21 cellular contexts compared by ENCODE assay signal in genomic region chr21:45622416-45623097, GRCh38. TPM values are rescaled to one million over a fixed set of nuclear protein-coding genes. Genes with fewer than 3 reads are reported as not detected.
A peak's percentile ranks its signal among the peaks of the same experiment; 100 is the strongest.
DNase-seq lines count a peak whose midpoint lies in the region; ATAC-seq, FAIRE-seq and TF ChIP-seq lines count a peak whose summit lies in the region.
"Had no signal": no experiment of that assay in that cellular context is flagged by ENCODE, and none has a peak within 500 bp of the region (broad histone marks: within the 10 kb centered on the region; RNA-seq: fewer than 3 reads in every experiment).

No MANE protein-coding gene starts in this region.

- POLR2A ChIA-PET in HepG2 (lab: Yijun Ruan, JAX) = no interaction called here

- H3K9me3 ChIP-seq in endodermal cell (ENCODE audit: control insufficient read depth, low read length) = no peaks in the 10 kb centered on the region
- H3K9me3 ChIP-seq in sigmoid colon = no peaks in the 10 kb centered on the region
- H3K9me3 ChIP-seq in HepG2 (ENCODE audit: low read length) = no peaks in the 10 kb centered on the region

- no peak overlapping the region for H3K4me3 Mint-ChIP-seq in activated CD8-positive, alpha-beta memory T cell treated with anti-CD3 and anti-CD28 coated beads, Interleukin-2, amount 10 ng/mL, durations not matched to agents 7 days and 5 days
- no peak overlapping the region for H3K4me3 Mint-ChIP-seq in endodermal cell
- H3K4me3 Mint-ChIP-seq: CD8-positive, alpha-beta T cell had no signal

- no peaks in the 10 kb centered on the region for H3K4me1 Mint-ChIP-seq in activated CD8-positive, alpha-beta memory T cell treated with anti-CD3 and anti-CD28 coated beads, Interleukin-2, amount 10 ng/mL, durations not matched to agents 7 days and 5 days
- H3K4me1 Mint-ChIP-seq in endodermal cell = no peaks in the 10 kb centered on the region

- no peaks in the 10 kb centered on the region for H3K36me3 Mint-ChIP-seq in activated CD8-positive, alpha-beta memory T cell treated with anti-CD3 and anti-CD28 coated beads, Interleukin-2, amount 10 ng/mL, durations not matched to agents 7 days and 5 days
- no peaks in the 10 kb centered on the region for H3K36me3 Mint-ChIP-seq in endodermal cell (ENCODE audit: low read depth)
- H3K36me3 Mint-ChIP-seq: CD8-positive, alpha-beta T cell had no signal

- no peaks in the 10 kb centered on the region for H3K9me3 Mint-ChIP-seq in activated CD8-positive, alpha-beta memory T cell treated with anti-CD3 and anti-CD28 coated beads, Interleukin-2, amount 10 ng/mL, durations not matched to agents 7 days and 5 days (ENCODE audit: low read depth)
- H3K9me3 Mint-ChIP-seq in endodermal cell = no peaks in the 10 kb centered on the region
- H3K9me3 Mint-ChIP-seq: CD8-positive, alpha-beta T cell had no signal

- no peak overlapping the region for H3K27ac ChIP-seq in endodermal cell (ENCODE audit: low read depth, low read length)
- no peak overlapping the region for H3K27ac ChIP-seq in sigmoid colon
- H3K27ac ChIP-seq in HepG2 (ENCODE audit: extremely low read length, insufficient read depth, low read length) = no peak overlapping the region

- TF ChIP-seq POLR2A in sigmoid colon (IDR thresholded peaks at IDR 0.05) (no peak), HepG2 (IDR thresholded peaks at IDR 0.05; ENCODE audit: insufficient read depth in 1 of 2, low read depth in 2 of 2, low read length in 2 of 2) (no peak)

- no peak overlapping the region for H3K4me2 ChIP-seq in HepG2 (ENCODE audit: low read depth, low read length)

- H3K79me2 ChIP-seq in HepG2 (ENCODE audit: insufficient read depth, low read length) = no peaks in the 10 kb centered on the region

- no peak overlapping the region for H3K9ac ChIP-seq in endodermal cell (ENCODE audit: extremely low read depth, low read length, poor library complexity, severe bottlenecking)
- H3K9ac ChIP-seq in HepG2 (ENCODE audit: insufficient read depth, low read depth, low read length) = no peak overlapping the region

- TF ChIP-seq RAD21 in HepG2 (CRISPR knock-in tag; IDR thresholded peaks at IDR 0.05) = no peak

- in situ Hi-C loops in GM13976 (cut with MboI; ENCODE audit: low sequenced_read_pairs, unreplicated experiment) (no loop called here), HepG2 (cut with HindIII; ENCODE audit: extremely low pct_ligation_motif_present, low pct_unique_long_range_greater_than_20kb) (no loop called here)

- BruUV-seq in HepG2 (replicated peaks; lab: Mats Ljungman, UMichigan) = no TSS peak

- peaks cover 37% of the 10 kb centered on the region for H3K27me3 Mint-ChIP-seq in activated CD8-positive, alpha-beta memory T cell treated with anti-CD3 and anti-CD28 coated beads, Interleukin-2, amount 10 ng/mL, durations not matched to agents 7 days and 5 days
- peaks cover 4% of the 10 kb centered on the region for H3K27me3 Mint-ChIP-seq in endodermal cell (ENCODE audit: insufficient read depth)

- TF ChIP-seq CTCF in GM13976 (IDR thresholded peaks at IDR 0.05; ENCODE audit: borderline replicate concordance, control extremely low read depth, extremely low read depth, insufficient read depth, missing control alignments) (no peak), endodermal cell (conservative IDR thresholded peaks at IDR 0.05) (no peak), sigmoid colon (IDR thresholded peaks at IDR 0.05) (no peak), HepG2 (CRISPR knock-in tag; IDR thresholded peaks at IDR 0.05) (no peak)

- peak; percentile 37 for DNase-seq in activated CD8-positive, alpha-beta memory T cell treated with anti-CD3 and anti-CD28 coated beads for 24 hours
- DNase-seq in activated CD8-positive, alpha-beta memory T cell treated with anti-CD3 and anti-CD28 coated beads, Interleukin-2, amount 10 ng/mL, durations not matched to agents 7 days and 5 days = no peak
- DNase-seq in GM13976 (ENCODE audit: low spot score) (peak; percentile 23), endodermal cell (peak; percentile 22), sigmoid colon (peak; percentile 47), HepG2 (ENCODE audit: low spot score) (no peak), cerebellum (ENCODE audit: low spot score) (no peak)
- DNase-seq: GF-D8, NCI-H1105 treated with DMSO at 0.1 percent for 48 hours, NCI-H1694 treated with DMSO at 0.1 percent for 48 hours, NCI-H2107, NCI-H2227 treated with DMSO at 0.1 percent for 48 hours, NCI-H524, Right ventricle myocardium superior had no signal

- H3K27ac Mint-ChIP-seq in activated CD8-positive, alpha-beta memory T cell treated with anti-CD3 and anti-CD28 coated beads, Interleukin-2, amount 10 ng/mL, durations not matched to agents 7 days and 5 days = no peak overlapping the region
- H3K27ac Mint-ChIP-seq in endodermal cell = no peak overlapping the region
- H3K27ac Mint-ChIP-seq: CD8-positive, alpha-beta T cell had no signal

- no peak for FAIRE-seq in HepG2 (lab: Jason Lieb, UNC)
- FAIRE-seq: D721Med, GM12891, H1 had no signal

- TF ChIP-seq EP300 in sigmoid colon (IDR thresholded peaks at IDR 0.05) = no peak
- no peak for TF ChIP-seq EP300 in HepG2 (IDR thresholded peaks at IDR 0.05; ENCODE audit: low read depth in 2 of 2, low read length in 2 of 2)
- TF ChIP-seq EP300 in HepG2 (CRISPR knock-in tag; IDR thresholded peaks at IDR 0.05; ENCODE audit: borderline replicate concordance) = no peak

- no peak overlapping the region for H2AFZ ChIP-seq in HepG2 (ENCODE audit: low read length)

- CTCF ChIA-PET in activated CD8-positive, alpha-beta memory T cell treated with anti-CD3 and anti-CD28 coated beads, Interleukin-2, amount 10 ng/mL, durations not matched to agents 7 days and 5 days (lab: Charles Lee) = no interaction called here
- CTCF ChIA-PET in HepG2 (lab: Yijun Ruan, JAX; ENCODE audit: low intra/inter-chr PET ratio, low total read pairs) = no interaction called here

- H3K36me3 ChIP-seq in endodermal cell (ENCODE audit: control insufficient read depth, insufficient read depth, low read length) = no peaks in the 10 kb centered on the region
- no peaks in the 10 kb centered on the region for H3K36me3 ChIP-seq in sigmoid colon
- H3K36me3 ChIP-seq in HepG2 (replicated peaks in 1 of 2; ENCODE audit: control insufficient read depth in 1 of 2, insufficient read depth in 2 of 2, low read length in 2 of 2) = no peaks in the 10 kb centered on the region

- no peaks in the 10 kb centered on the region for H3K27me3 ChIP-seq in endodermal cell (ENCODE audit: control insufficient read depth, insufficient read depth, low read length, poor library complexity, severe bottlenecking)
- peaks cover 0 to 27% (median 5%) of the 10 kb centered on the region in 3 donors for H3K27me3 ChIP-seq in sigmoid colon
- H3K27me3 ChIP-seq in HepG2 (ENCODE audit: control insufficient read depth in 1 of 2, insufficient read depth in 2 of 2, low read length in 2 of 2) = peaks cover 8 to 54% of the 10 kb centered on the region in 2 experiments; a peak in 4 of 5 replicates

- H4K20me1 ChIP-seq in HepG2 (ENCODE audit: insufficient read depth, low read length) = no peaks in the 10 kb centered on the region

- intact Hi-C loops in sigmoid colon (cut with DNase I) (no loop called here), HepG2 (cut with micrococcal nuclease; ENCODE audit: unreplicated experiment) (no loop called here)

- no peaks in the 10 kb centered on the region for H3K4me1 ChIP-seq in endodermal cell (ENCODE audit: control insufficient read depth, insufficient read depth, low read length)
- H3K4me1 ChIP-seq in sigmoid colon = no peaks in the 10 kb centered on the region
- H3K4me1 ChIP-seq in HepG2 (ENCODE audit: insufficient read depth, low read length) = no peaks in the 10 kb centered on the region

- H3K4me3 ChIP-seq in endodermal cell (ENCODE audit: low read length) = no peak overlapping the region
- H3K4me3 ChIP-seq in sigmoid colon = no peak overlapping the region
- no peak overlapping the region for H3K4me3 ChIP-seq in HepG2 (replicated peaks in 1 of 3; ENCODE audit: insufficient read depth in 1 of 3, low read depth in 2 of 3, low read length in 3 of 3)

- WGBS in endodermal cell (ENCODE audit: insufficient coverage in 1 of 2, insufficient read length in 1 of 2), 2 experiments = 87 to 91% methylated on average over 11 to 19 of the region's 19 CpGs
- WGBS in sigmoid colon, 2 donors = 76% methylated on average over 19 of the region's 19 CpGs
- WGBS in HepG2 (ENCODE audit: low lambda C conversion rate) = 40% methylated on average over 12 of the region's 19 CpGs

- ATAC-seq in activated CD8-positive, alpha-beta memory T cell treated with anti-CD3 and anti-CD28 coated beads, Interleukin-2, amount 10 ng/mL, durations not matched to agents 7 days and 5 days = no peak
- ATAC-seq in GM19452 (IDR thresholded peaks at IDR 0.05; ENCODE audit: unreplicated experiment) (no peak), HepG2 (no peak)
- ATAC-seq: CD8-positive, alpha-beta T cell had no signal

RNA-seq across cellular contexts. Expression of gene PCBP3, which starts 21.0 kb away (rescaled TPM):
- total RNA-seq in activated CD8-positive, alpha-beta memory T cell treated with anti-CD3 and anti-CD28 coated beads, Interleukin-2, amount 10 ng/mL, durations not matched to agents 7 days and 5 days = 1 to 10 TPM; 1.3 to 2.2 TPM
- total RNA-seq in endodermal cell (10 to 100 TPM in 1 of 2 donors, 1 to 10 TPM in 1; 2.1 to 10.6 TPM), sigmoid colon (10 to 100 TPM in 1 of 4 donors, 1 to 10 TPM in 3; 5.5 to 21.3 (median 8.4) TPM), HepG2 (2016; rRNA removed; fragmentation: Illumina TruSeq; extraction: Trizol) (not detected in 2 replicates), cerebellum (27.7 TPM)
- polyA plus RNA-seq in endodermal cell (2013, experiment 1 of 2) = 4.2 TPM
- 3.2 TPM for polyA plus RNA-seq in endodermal cell (2013, experiment 2 of 2)
- polyA plus RNA-seq in sigmoid colon (1 to 10 TPM; 1.2 to 9.6 (median 2.4) TPM), HepG2 (2011; rRNA removed) (not detected in 2 replicates)
- total RNA-seq in HepG2 (2016; cell fraction: cytosol; rRNA removed; fragmentation: Illumina TruSeq; extraction: Trizol; ENCODE audit: low read depth) = not detected in 2 replicates
- total RNA-seq in HepG2 (2016; cell fraction: insoluble cytoplasmic fraction; rRNA removed; fragmentation: Illumina TruSeq; extraction: Trizol) = not detected in 2 replicates
- total RNA-seq in HepG2 (2016; cell fraction: membrane; rRNA removed; fragmentation: Illumina TruSeq; extraction: Trizol) = not detected in 2 replicates
- total RNA-seq in HepG2 (2016; cell fraction: nucleus; rRNA removed; fragmentation: Illumina TruSeq; extraction: Trizol) = not detected in 2 replicates
- not detected in 2 replicates for polyA plus RNA-seq in HepG2 (2011; cell fraction: cytosol; rRNA removed)
- not detected in 2 replicates for polyA plus RNA-seq in HepG2 (2011; cell fraction: nucleus; rRNA removed)
- not detected in 2 replicates for polyA plus RNA-seq in HepG2 (2012)
- polyA plus RNA-seq in HepG2 (2016; cell fraction: cytosol; fragmentation: Illumina TruSeq; extraction: Trizol; ENCODE audit: low read depth) = not detected in 2 replicates
- not detected in 2 replicates for polyA plus RNA-seq in HepG2 (2016; cell fraction: insoluble cytoplasmic fraction; fragmentation: Illumina TruSeq; extraction: Trizol; ENCODE audit: low read depth)
- polyA plus RNA-seq in HepG2 (2016; cell fraction: membrane; fragmentation: Illumina TruSeq; extraction: Trizol; ENCODE audit: low read depth) = not detected in 2 replicates
- polyA plus RNA-seq in HepG2 (2016; cell fraction: nucleus; fragmentation: Illumina TruSeq; extraction: Trizol; ENCODE audit: insufficient read depth, low read depth) = not detected in 2 replicates
- polyA minus RNA-seq in HepG2 (2011; rRNA and poly(A)+ RNA removed; ENCODE audit: low replicate concordance) = not detected in 2 replicates
- polyA minus RNA-seq in HepG2 (2011; cell fraction: cytosol; rRNA and poly(A)+ RNA removed) = not detected in 2 replicates
- not detected in 2 replicates for polyA minus RNA-seq in HepG2 (2011; cell fraction: nucleus; rRNA and poly(A)+ RNA removed)
- total RNA-seq: A172, HT1080 had no signal

Comparison
In these comparisons a context has a peak if more than half of its experiments do, and no peak if none do; other contexts are left out.
1. DNase-seq: peak in activated CD8-positive, alpha-beta memory T cell treated with anti-CD3 and anti-CD28 coated beads for 24 hours (single experiment), GM13976 (single experiment), endodermal cell (single experiment) and sigmoid colon (single experiment); none in activated CD8-positive, alpha-beta memory T cell treated with anti-CD3 and anti-CD28 coated beads, Interleukin-2, amount 10 ng/mL, durations not matched to agents 7 days and 5 days (single experiment), HepG2 (single experiment) and cerebellum (single experiment).